In genomic region chr5:149886697-149887470, GRCh38 we compare ENCODE assay signal across 19 cellular contexts. TPM values are rescaled to one million over a fixed set of nuclear protein-coding genes. Genes with fewer than 3 reads are reported as not detected.
DNase-seq lines count a peak whose midpoint lies in the region; ATAC-seq and TF ChIP-seq lines count a peak whose summit lies in the region.
"Had no signal": no experiment of that assay in that cellular context is flagged by ENCODE, and none has a peak within 500 bp of the region (broad histone marks: within the 10 kb centered on the region; RNA-seq: fewer than 3 reads in every experiment).

No MANE protein-coding gene starts in this region.

- H3K27me3 ChIP-seq in mammary epithelial cell (ENCODE audit: insufficient read depth, low read length) (no peaks in the 10 kb centered on the region), lower lobe of right lung (ENCODE audit: low read depth) (no peaks in the 10 kb centered on the region), aorta (ENCODE audit: control insufficient read depth in 1 of 2, insufficient read depth in 2 of 2, low read length in 1 of 2) (no peaks in the 10 kb centered on the region), GM23338 (ENCODE audit: insufficient read depth) (no peaks in the 10 kb centered on the region), MM.1S (replicated peaks; ENCODE audit: insufficient read depth, low read length) (no peaks in the 10 kb centered on the region)
- H3K27me3 ChIP-seq: heart left ventricle, right atrium auricular region, tibial artery had no signal

- H4K20me1 ChIP-seq in mammary epithelial cell (ENCODE audit: insufficient read depth, low read length), result no peaks in the 10 kb centered on the region
- H4K20me1 ChIP-seq in GM23338 (replicated peaks; ENCODE audit: insufficient read depth), result no peaks in the 10 kb centered on the region
- H4K20me1 ChIP-seq in MM.1S (ENCODE audit: insufficient read depth, low read length), result no peaks in the 10 kb centered on the region

- peaks cover 24% of the 10 kb centered on the region for H3K4me1 ChIP-seq in mammary epithelial cell (ENCODE audit: insufficient read depth, low read length)
- no peaks in the 10 kb centered on the region for H3K4me1 ChIP-seq in lower lobe of right lung
- H3K4me1 ChIP-seq in aorta (ENCODE audit: control insufficient read depth in 1 of 2, insufficient read depth in 2 of 2, low read length in 2 of 2), result peaks cover 0 to 3% of the 10 kb centered on the region in 2 donors
- no peaks in the 10 kb centered on the region for H3K4me1 ChIP-seq in GM23338 (ENCODE audit: insufficient read depth)
- H3K4me1 ChIP-seq in MM.1S (ENCODE audit: low read length), result no peaks in the 10 kb centered on the region

- H3K79me2 ChIP-seq in mammary epithelial cell (ENCODE audit: insufficient read depth, low read length), result no peaks in the 10 kb centered on the region
- no peaks in the 10 kb centered on the region for H3K79me2 ChIP-seq in GM23338 (replicated peaks; ENCODE audit: insufficient read depth)
- no peaks in the 10 kb centered on the region for H3K79me2 ChIP-seq in MM.1S (ENCODE audit: low read length)

- in situ Hi-C loops in mammary epithelial cell (cut with MboI; ENCODE audit: low sequenced_read_pairs in 2 of 2), result no loop called here

- TF ChIP-seq CTCF in mammary epithelial cell (conservative IDR thresholded peaks at IDR 0.05 in 1 of 2, IDR thresholded peaks at IDR 0.05 in 1 of 2; ENCODE audit: extremely low read depth in 1 of 2, insufficient read depth in 1 of 2, low read depth in 1 of 2, low read length in 2 of 2) (no peak), lower lobe of right lung (IDR thresholded peaks at IDR 0.05) (no peak), GM23338 (conservative IDR thresholded peaks at IDR 0.05; ENCODE audit: low read depth in 2 of 2) (no peak), MM.1S (IDR thresholded peaks at IDR 0.05; ENCODE audit: low read length) (no peak)

- H3K9me3 ChIP-seq in mammary epithelial cell (replicated peaks; ENCODE audit: insufficient read depth, low read length) (no peaks in the 10 kb centered on the region), lower lobe of right lung (no peaks in the 10 kb centered on the region), aorta (ENCODE audit: control insufficient read depth, low read length) (no peaks in the 10 kb centered on the region), MM.1S (replicated peaks; ENCODE audit: insufficient read depth, low read length) (no peaks in the 10 kb centered on the region)
- H3K9me3 ChIP-seq: heart left ventricle, right atrium auricular region, tibial artery had no signal

- no peaks in the 10 kb centered on the region for H3K9me2 ChIP-seq in GM23338 (ENCODE audit: insufficient read depth)
- H3K9me2 ChIP-seq in MM.1S (replicated peaks; ENCODE audit: insufficient read depth, low read length), result no peaks in the 10 kb centered on the region

- H3K9ac ChIP-seq in mammary epithelial cell (ENCODE audit: insufficient read depth, low read length) (no peak overlapping the region), MM.1S (ENCODE audit: low read length) (no peak overlapping the region)

- H3K27ac ChIP-seq in mammary epithelial cell (ENCODE audit: insufficient read depth, low read depth, low read length), result no peak overlapping the region
- no peak overlapping the region for H3K27ac ChIP-seq in lower lobe of right lung
- H3K27ac ChIP-seq in aorta (ENCODE audit: low read depth in 1 of 2, low read length in 2 of 2), result no peak overlapping the region
- no peak overlapping the region for H3K27ac ChIP-seq in GM23338 (ENCODE audit: low read depth)
- no peak overlapping the region for H3K27ac ChIP-seq in MM.1S (ENCODE audit: low read length)
- H3K27ac ChIP-seq: right atrium auricular region, tibial artery had no signal

- intact Hi-C loops in mammary epithelial cell (cut with micrococcal nuclease) (no loop called here), lower lobe of right lung (cut with DNase I) (no loop called here), aorta (cut with DNase I) (no loop called here)

- H3K4me3 ChIP-seq in mammary epithelial cell (replicated peaks in 1 of 3; ENCODE audit: insufficient read depth in 1 of 3, low read depth in 2 of 3, low read length in 3 of 3) (no peak overlapping the region), lower lobe of right lung (no peak overlapping the region), aorta (ENCODE audit: low read length in 2 of 2) (no peak overlapping the region), GM23338 (no peak overlapping the region), MM.1S (ENCODE audit: low read length) (no peak overlapping the region)
- H3K4me3 ChIP-seq: heart left ventricle, right atrium auricular region, tibial artery had no signal

- H3K27me3 Mint-ChIP-seq in GM23338 (ENCODE audit: insufficient read depth, low read depth, poor library complexity), result peaks cover 1% of the 10 kb centered on the region

- DNase-seq in A172 (ENCODE audit: low spot score), result peak; percentile 59
- DNase-seq in HT1080 (ENCODE audit: low read depth), result peak; percentile 18
- DNase-seq in mammary epithelial cell, result peak; percentile 20
- DNase-seq in lower lobe of right lung, result no peak
- DNase-seq in aorta, result no peak
- DNase-seq in GM23338 (ENCODE audit: low spot score), result no peak
- no peak for DNase-seq in MM.1S
- DNase-seq in NCI-H2107 (lab: John Stamatoyannopoulos, UW), result no peak
- DNase-seq: activated B cell treated with CpG ODN at 0.5 μM for 24 hours; central memory CD4-positive, alpha-beta T cell; heart left ventricle; left cardiac atrium; naive thymus-derived CD4-positive, alpha-beta T cell; NCI-H748 treated with DMSO at 0.1 percent for 48 hours; stimulated activated CD4-positive, alpha-beta T cell treated with anti-CD3 and anti-CD28 coated beads, Interleukin-2, amount 100 ng/mL, for 48 hours; tibial artery had no signal

- no peak overlapping the region for H3K4me3 Mint-ChIP-seq in GM23338
- H3K4me3 Mint-ChIP-seq: activated B cell treated with CpG ODN at 0.5 μM for 24 hours; naive thymus-derived CD4-positive, alpha-beta T cell had no signal

- peak; percentile 32 to 77 for ATAC-seq in lower lobe of right lung
- ATAC-seq in aorta (ENCODE audit: low FRiP score), result no peak
- ATAC-seq in GM23338, result no peak
- ATAC-seq: naive thymus-derived CD4-positive, alpha-beta T cell had no signal

- H3K9me3 Mint-ChIP-seq in GM23338, result no peaks in the 10 kb centered on the region
- H3K9me3 Mint-ChIP-seq: activated B cell treated with CpG ODN at 0.5 μM for 24 hours had no signal

- no peaks in the 10 kb centered on the region for H3F3A ChIP-seq in GM23338 (replicated peaks; ENCODE audit: low read depth)
- H3F3A ChIP-seq in MM.1S (ENCODE audit: insufficient read depth, low read length), result no peaks in the 10 kb centered on the region

- no peak overlapping the region for H2AFZ ChIP-seq in mammary epithelial cell (ENCODE audit: low read depth, low read length)
- no peak overlapping the region for H2AFZ ChIP-seq in GM23338
- H2AFZ ChIP-seq in MM.1S (ENCODE audit: low read length), result no peak overlapping the region

- H3K27ac Mint-ChIP-seq in GM23338, result no peak overlapping the region
- H3K27ac Mint-ChIP-seq: activated B cell treated with CpG ODN at 0.5 μM for 24 hours; naive thymus-derived CD4-positive, alpha-beta T cell had no signal

- H3K36me3 Mint-ChIP-seq in GM23338 (ENCODE audit: low read depth), result no peaks in the 10 kb centered on the region

- dilution Hi-C loops in mammary epithelial cell (cut with HindIII; ENCODE audit: low sequenced_read_pairs), result no loop called here

- peak overlapping the region; percentile 4 for H3K4me2 ChIP-seq in mammary epithelial cell (ENCODE audit: insufficient read depth, low read depth, low read length)
- no peak overlapping the region for H3K4me2 ChIP-seq in GM23338
- no peak overlapping the region for H3K4me2 ChIP-seq in MM.1S (ENCODE audit: low read depth, low read length)

- BruUV-seq in mammary epithelial cell (replicated peaks; lab: Mats Ljungman, UMichigan), result no TSS peak

- WGBS in mammary epithelial cell (ENCODE audit: low coverage, missing lambda C conversion rate), result 79% methylated on average over 6 of the region's 6 CpGs
- WGBS in aorta, 2 donors, result 27 to 36% methylated on average over 6 of the region's 6 CpGs

- H3K36me3 ChIP-seq in mammary epithelial cell (ENCODE audit: insufficient read depth, low read length) (no peaks in the 10 kb centered on the region), lower lobe of right lung (no peaks in the 10 kb centered on the region), aorta (ENCODE audit: control insufficient read depth in 1 of 2, insufficient read depth in 2 of 2, low read length in 1 of 2) (no peaks in the 10 kb centered on the region), GM23338 (ENCODE audit: insufficient read depth) (no peaks in the 10 kb centered on the region), MM.1S (replicated peaks; ENCODE audit: insufficient read depth, low read length) (no peaks in the 10 kb centered on the region)
- H3K36me3 ChIP-seq: heart left ventricle, right atrium auricular region, tibial artery had no signal

- CTCF ChIA-PET in mammary epithelial cell (lab: Charles Lee; ENCODE audit: low non-redundant PET), result no interaction called here

- H3K4me1 Mint-ChIP-seq in GM23338, result no peaks in the 10 kb centered on the region
- H3K4me1 Mint-ChIP-seq: activated B cell treated with CpG ODN at 0.5 μM for 24 hours; naive thymus-derived CD4-positive, alpha-beta T cell had no signal

TF ChIP-seq in GM23338, 12 proteins besides CTCF, POLR2A, EP300 and RAD21 (continues in another document):
- TF ChIP-seq ETS1 (IDR thresholded peaks at IDR 0.05) (no peak), EZH2phosphoT487 (IDR thresholded peaks at IDR 0.05; ENCODE audit: unreplicated experiment) (no peak)

RNA-seq across cellular contexts. Expression of gene PDE6A, which starts 57.7 kb away (rescaled TPM):
- 0.10 and 0.41 TPM in 2 replicates for total RNA-seq in A172 (2014; rRNA removed; shearing (Covaris generic))
- total RNA-seq in HT1080 (2014; rRNA removed; shearing (Covaris generic)), result not detected in 2 replicates
- 0.01 TPM in 1 of 2 replicates, not detected in the other for polyA plus RNA-seq in HT1080 (2015; cell fraction: cytosol; rRNA removed)
- polyA plus RNA-seq in HT1080 (2015; cell fraction: nucleus; rRNA removed), result 0.07 TPM in 1 of 2 replicates, not detected in the other
- under 1 TPM; 0.07 to 0.17 TPM for total RNA-seq in mammary epithelial cell
- 0.06 TPM for polyA plus RNA-seq in mammary epithelial cell
- polyA minus RNA-seq in mammary epithelial cell, result not detected
- total RNA-seq in lower lobe of right lung, result not detected
- total RNA-seq in aorta, result not detected
- polyA plus RNA-seq in aorta, result under 1 TPM in 1 of 2 donors, not detected in 1; 0.13 TPM
- total RNA-seq in GM23338 (2014; rRNA removed; shearing (Covaris generic)), result not detected in 2 replicates
- 0.08 TPM in 1 of 2 replicates, not detected in the other for polyA plus RNA-seq in GM23338 (2016; fragmentation: Nextera tagmentation; extraction: Ambion mirVana)
- total RNA-seq: activated B cell treated with CpG ODN at 0.5 μM for 24 hours; HT-29; naive thymus-derived CD4-positive, alpha-beta T cell; T-helper 1 cell treated with Interleukin-12 subunit alpha and Interleukin-12 subunit beta and Interleukin-4 antibody, amounts not matched to agents 30 ng/mL and 1 ng/mL, for 36 hours had no signal

Comparison
In these comparisons a context has a peak if more than half of its experiments do, and no peak if none do; other contexts are left out.
1. DNase-seq: peak in A172 (single experiment), HT1080 (single experiment) and mammary epithelial cell (single experiment); none in lower lobe of right lung (single experiment), aorta (0 of 2), GM23338 (single experiment), MM.1S (single experiment) and NCI-H2107 (single experiment).
2. ATAC-seq: peak in lower lobe of right lung (2 of 2); none in aorta (single experiment) and GM23338 (single experiment).